Comparison of ENCODE assay signal across 22 cellular contexts in the genomic region with DNA sequence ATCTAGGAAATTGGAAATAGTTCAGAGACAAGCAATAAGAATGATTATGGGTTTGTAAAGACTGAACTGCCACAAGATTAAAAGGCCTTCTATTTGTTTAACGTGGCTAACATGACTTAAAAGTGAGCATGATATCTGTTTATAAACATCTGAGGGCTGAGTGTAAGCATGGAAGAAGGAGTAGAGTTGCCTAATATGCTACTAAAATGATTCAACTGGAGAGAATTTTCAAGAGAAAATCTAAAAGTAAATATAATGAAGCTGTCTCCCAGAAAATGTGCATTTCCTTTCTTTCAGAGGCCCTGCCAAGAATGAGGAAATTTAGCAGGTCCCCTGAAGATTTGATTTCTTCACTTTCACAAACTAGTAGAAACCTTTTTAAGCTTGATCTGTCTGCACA. TPM values are rescaled to one million over a fixed set of nuclear protein-coding genes. Genes with fewer than 3 reads are reported as not detected.
A peak's percentile ranks its signal among the peaks of the same experiment; 100 is the strongest.
DNase-seq lines count a peak whose midpoint lies in the region; ATAC-seq and TF ChIP-seq lines count a peak whose summit lies in the region.
"Had no signal": no experiment of that assay in that cellular context is flagged by ENCODE, and none has a peak within 500 bp of the region (broad histone marks: within the 10 kb centered on the region; RNA-seq: fewer than 3 reads in every experiment).

No MANE protein-coding gene starts in this region.

- ATAC-seq in HG03280 (IDR thresholded peaks at IDR 0.05; ENCODE audit: unreplicated experiment) = no peak

- DNase-seq in HS-5 (ENCODE audit: low read depth) (peak; percentile 28), astrocyte of the hippocampus (ENCODE audit: low read depth, low spot score) (peak; percentile 3), fibroblast of the aortic adventitia (ENCODE audit: low read depth) (peak; percentile 63), stromal cell of bone marrow (ENCODE audit: low read depth) (peak; percentile 66), T-helper 2 cell (no peak), HUDEP-2 (lab: John Stamatoyannopoulos, UW; ENCODE audit: unreplicated experiment in 76 of 76) (no peak)
- no peak for DNase-seq in activated CD4-positive, alpha-beta T cell treated with anti-CD3 and anti-CD28 coated beads for 48 hours
- DNase-seq: activated B cell treated with CpG ODN at 0.5 μM for 24 hours; activated CD4-positive, alpha-beta memory T cell treated with anti-CD3 and anti-CD28 coated beads for 36 hours; activated naive CD8-positive, alpha-beta T cell treated with anti-CD3 and anti-CD28 coated beads for 36 hours; DMS53; effector CD4-positive, alpha-beta T cell; GF-D8; Kasumi-1; NCI-H1048; NCI-H187; NCI-H748 treated with DMSO at 0.1 percent for 48 hours; posterior cingulate gyrus; stimulated activated CD4-positive, alpha-beta T cell treated with anti-CD3 and anti-CD28 coated beads, Interleukin-1b, Interleukin-23, amount 100 ng/mL, for 48 hours; upper lobe of left lung had no signal

- TF ChIP-seq CTCF in fibroblast of the aortic adventitia (IDR thresholded peaks at IDR 0.05; ENCODE audit: insufficient read depth, low read length) = no peak

- H3K4me3 ChIP-seq in fibroblast of the aortic adventitia (ENCODE audit: low read depth, low read length) = no peak overlapping the region
- H3K4me3 ChIP-seq: neural progenitor cell, upper lobe of left lung had no signal

RNA-seq across cellular contexts. Expression of gene EYA4, which starts 4.3 kb away (rescaled TPM):
- total RNA-seq in fibroblast of the aortic adventitia (ENCODE audit: low replicate concordance) = 1.1 and 5.7 TPM in 2 replicates
- total RNA-seq: activated CD4-positive, alpha-beta memory T cell treated with anti-CD3 and anti-CD28 coated beads for 36 hours; activated naive CD8-positive, alpha-beta T cell treated with anti-CD3 and anti-CD28 coated beads for 36 hours had no signal

Comparison
In these comparisons a context has a peak if more than half of its experiments do, and no peak if none do; other contexts are left out.
1. DNase-seq: peak in HS-5 (single experiment), astrocyte of the hippocampus (single experiment), fibroblast of the aortic adventitia (single experiment) and stromal cell of bone marrow (single experiment); none in T-helper 2 cell (0 of 5), HUDEP-2 (0 of 76) and activated CD4-positive, alpha-beta T cell treated with anti-CD3 and anti-CD28 coated beads for 48 hours (single experiment).